1 cellular context compared by ENCODE assay signal in the genomic region with DNA sequence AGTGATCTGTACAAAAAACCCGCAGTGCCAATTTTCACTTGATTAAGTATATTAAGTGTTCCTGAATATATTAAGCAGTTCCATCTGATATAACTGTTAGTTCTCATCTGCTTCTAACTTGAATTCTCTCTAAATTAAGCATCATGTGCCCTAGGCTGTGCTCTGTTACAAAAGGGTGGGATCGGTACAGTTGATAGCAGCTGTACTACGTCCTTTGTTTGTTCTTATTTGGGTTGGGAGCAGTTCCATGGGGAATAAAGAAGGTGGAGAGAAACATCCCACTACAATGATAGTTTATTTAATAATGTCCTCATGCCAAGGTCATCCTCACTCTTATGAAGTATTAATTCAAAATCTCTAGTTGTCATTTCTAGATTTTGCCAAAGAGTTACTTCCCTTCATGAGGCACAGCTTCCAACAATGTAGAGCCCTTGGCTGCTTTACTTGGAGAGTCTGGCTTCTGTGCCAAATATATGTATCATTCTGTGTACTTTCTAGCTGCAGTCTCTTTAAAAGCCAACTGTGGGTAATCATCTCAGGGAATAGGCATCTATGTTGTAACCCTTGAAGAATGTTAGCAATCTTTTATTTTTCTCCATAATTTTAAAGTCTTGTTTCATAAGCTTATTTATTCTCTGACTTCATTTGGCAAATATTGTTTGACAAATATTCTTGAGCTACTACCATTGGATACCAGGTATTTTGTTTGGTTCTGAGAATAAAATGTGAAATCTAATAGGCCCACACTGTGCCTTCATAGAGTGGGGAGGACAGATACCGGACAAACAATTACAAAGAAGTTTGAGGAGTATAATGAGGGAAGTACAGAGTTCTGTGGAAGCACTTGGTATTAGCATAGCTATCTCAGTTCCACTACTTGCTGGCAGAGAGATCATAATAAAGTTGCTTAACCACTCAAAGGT.
TF ChIP-seq lines count a peak whose summit lies in the region.

No MANE protein-coding gene starts in this region.

TF ChIP-seq in SK-N-SH, 30 proteins besides CTCF, POLR2A, EP300 and RAD21 (continued from another document):
- TF ChIP-seq, protein P1, sequence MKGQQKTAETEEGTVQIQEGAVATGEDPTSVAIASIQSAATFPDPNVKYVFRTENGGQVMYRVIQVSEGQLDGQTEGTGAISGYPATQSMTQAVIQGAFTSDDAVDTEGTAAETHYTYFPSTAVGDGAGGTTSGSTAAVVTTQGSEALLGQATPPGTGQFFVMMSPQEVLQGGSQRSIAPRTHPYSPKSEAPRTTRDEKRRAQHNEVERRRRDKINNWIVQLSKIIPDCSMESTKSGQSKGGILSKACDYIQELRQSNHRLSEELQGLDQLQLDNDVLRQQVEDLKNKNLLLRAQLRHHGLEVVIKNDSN (IDR thresholded peaks at IDR 0.05; ENCODE audit: borderline replicate concordance, low read depth), result no peak
- TF ChIP-seq GABPA (IDR thresholded peaks at IDR 0.05; ENCODE audit: low read depth) (no peak), RFX5 (IDR thresholded peaks at IDR 0.05; ENCODE audit: low read length) (no peak), GATA2 (CRISPR knock-in tag; IDR thresholded peaks at IDR 0.05) (no peak)
